In genomic region chr22:50326225-50326958, GRCh38 we compare ENCODE assay signal across 9 cellular contexts. TPM values are rescaled to one million over a fixed set of nuclear protein-coding genes. Genes with fewer than 3 reads are reported as not detected.
A peak's percentile ranks its signal among the peaks of the same experiment; 100 is the strongest.
DNase-seq lines count a peak whose midpoint lies in the region; ATAC-seq, FAIRE-seq and TF ChIP-seq lines count a peak whose summit lies in the region.
"Had no signal": no experiment of that assay in that cellular context is flagged by ENCODE, and none has a peak within 500 bp of the region (broad histone marks: within the 10 kb centered on the region; RNA-seq: fewer than 3 reads in every experiment).

No MANE protein-coding gene starts in this region.

- no peaks in the 10 kb centered on the region for H3K9me2 ChIP-seq in PC-9 (ENCODE audit: insufficient read depth)

- BruUV-seq in PC-9 (replicated peaks; lab: Mats Ljungman, UMichigan) = no TSS peak

- POLR2A ChIA-PET in PC-9 (lab: Charles Lee; ENCODE audit: unreplicated experiment) = no interaction called here

- peak overlapping the region; percentile 76 for H2AFZ ChIP-seq in PC-9

- H3K36me3 ChIP-seq in PC-9 (ENCODE audit: low read depth) = no peaks in the 10 kb centered on the region

- H3K27ac Mint-ChIP-seq in activated naive CD4-positive, alpha-beta T cell treated with anti-CD3 and anti-CD28 coated beads, Interleukin-2, amount 50 U/mL, for 72 hours = peak overlapping the region in 1 of 2 donors; percentile 3

- H3K79me2 ChIP-seq in PC-9 (ENCODE audit: low read depth) = peaks cover 11% of the 10 kb centered on the region

- no peak overlapping the region for H3K27ac ChIP-seq in PC-9

- TF ChIP-seq CTCF in PC-9 (conservative IDR thresholded peaks at IDR 0.05) (no peak), fibroblast of villous mesenchyme (IDR thresholded peaks at IDR 0.05; ENCODE audit: insufficient read depth, low read depth, low read length) (no peak)

- H3K4me1 ChIP-seq in PC-9 (replicated peaks; ENCODE audit: insufficient read depth) = peaks cover 30% of the 10 kb centered on the region

- H3K4me3 ChIP-seq in PC-9 (peak overlapping the region; percentile 92), fibroblast of villous mesenchyme (ENCODE audit: low read depth, low read length) (peak overlapping the region; percentile 57)

- ATAC-seq in GM19467 (IDR thresholded peaks at IDR 0.05; ENCODE audit: unreplicated experiment) = peak; percentile 6
- peak; percentile 21 for ATAC-seq in sciatic nerve
- ATAC-seq in activated naive CD4-positive, alpha-beta T cell treated with anti-CD3 and anti-CD28 coated beads, Interleukin-2, amount 50 U/mL, for 72 hours = no peak

- no peaks in the 10 kb centered on the region for H3K27me3 ChIP-seq in PC-9 (ENCODE audit: insufficient read depth, low read depth)

- H3K9me3 Mint-ChIP-seq in activated naive CD4-positive, alpha-beta T cell treated with anti-CD3 and anti-CD28 coated beads, Interleukin-2, amount 50 U/mL, for 72 hours = no peaks in the 10 kb centered on the region

- intact Hi-C loops in PC-9 (cut with micrococcal nuclease; ENCODE audit: unreplicated experiment) (loop anchor here (1.0 to 2.0 kb wide), 3 partner anchors 33 to 82 kb away; partner anchors contain the start of gene TUBGCP6), sciatic nerve (cut with DNase I) (loop anchor here (2.0 to 5.0 kb wide), 2 partner anchors 58 to 74 kb away; partner anchors contain the start of gene HDAC10)

- no peak for FAIRE-seq in RCC 7860 (lab: Jason Lieb, UNC)
- FAIRE-seq: TTC549 had no signal

- peak overlapping the region; percentile 98 for H3K4me2 ChIP-seq in PC-9

- DNase-seq in PC-9 (no peak), fibroblast of villous mesenchyme (ENCODE audit: low read depth) (no peak), sciatic nerve (ENCODE audit: low spot score) (no peak), dermis blood vessel endothelial cell (no peak), EL (no peak), RCC 7860 (ENCODE audit: low spot score) (no peak)
- no peak for DNase-seq in activated naive CD4-positive, alpha-beta T cell treated with anti-CD3 and anti-CD28 coated beads, Interleukin-2, amount 50 U/mL, for 72 hours (ENCODE audit: low spot score in 2 of 2)

- no peaks in the 10 kb centered on the region for H3K36me3 Mint-ChIP-seq in activated naive CD4-positive, alpha-beta T cell treated with anti-CD3 and anti-CD28 coated beads, Interleukin-2, amount 50 U/mL, for 72 hours

- no peaks in the 10 kb centered on the region for H3K9me3 ChIP-seq in PC-9 (ENCODE audit: insufficient read depth, low read depth)

- CTCF ChIA-PET in PC-9 (lab: Charles Lee) = no interaction called here

- H4K20me1 ChIP-seq in PC-9 (ENCODE audit: insufficient read depth) = 0 out of 2 replicates have a peak, but pooled peaks cover 3% of the 10 kb centered on the region

- H3F3A ChIP-seq in PC-9 (ENCODE audit: insufficient read depth, low read depth) = peaks cover 31% of the 10 kb centered on the region; the same call in 1 of the 2 replicates

RNA-seq across cellular contexts. Expression of gene DENND6B, which starts 0.4 kb away (rescaled TPM):
- total RNA-seq in PC-9 (2021) (12.1 and 14.3 TPM in 2 replicates), fibroblast of villous mesenchyme (2.3 and 2.6 TPM in 2 replicates), sciatic nerve (14.0 TPM), dermis blood vessel endothelial cell (1.3 and 3.6 TPM in 2 replicates)
- total RNA-seq in activated naive CD4-positive, alpha-beta T cell treated with anti-CD3 and anti-CD28 coated beads, Interleukin-2, amount 50 U/mL, for 72 hours = 1 to 10 TPM; 4.1 to 4.3 TPM

RNA-seq across cellular contexts. Expression of gene PPP6R2, which starts 16.7 kb away (rescaled TPM):
- total RNA-seq in PC-9 (2021) (49.2 and 51.2 TPM in 2 replicates), fibroblast of villous mesenchyme (54.0 and 62.2 TPM in 2 replicates), sciatic nerve (42.1 TPM), dermis blood vessel endothelial cell (67.0 and 82.9 TPM in 2 replicates)
- 10 to 100 TPM; 42.6 to 48.3 TPM for total RNA-seq in activated naive CD4-positive, alpha-beta T cell treated with anti-CD3 and anti-CD28 coated beads, Interleukin-2, amount 50 U/mL, for 72 hours

RNA-seq across cellular contexts. Expression of gene PLXNB2, which starts 18.9 kb away (rescaled TPM):
- total RNA-seq in PC-9 (2021) (250 and 260 TPM in 2 replicates), fibroblast of villous mesenchyme (148 and 168 TPM in 2 replicates), sciatic nerve (160 TPM), dermis blood vessel endothelial cell (96.1 and 135 TPM in 2 replicates)
- 10 to 100 TPM; 10.3 to 13.1 TPM for total RNA-seq in activated naive CD4-positive, alpha-beta T cell treated with anti-CD3 and anti-CD28 coated beads, Interleukin-2, amount 50 U/mL, for 72 hours

RNA-seq across cellular contexts. Expression of gene MAPK11, which starts 56.2 kb away (rescaled TPM):
- total RNA-seq in PC-9 (2021) (5.5 and 10.0 TPM in 2 replicates), fibroblast of villous mesenchyme (6.5 and 6.8 TPM in 2 replicates), sciatic nerve (20.4 TPM), dermis blood vessel endothelial cell (21.4 and 41.7 TPM in 2 replicates)
- total RNA-seq in activated naive CD4-positive, alpha-beta T cell treated with anti-CD3 and anti-CD28 coated beads, Interleukin-2, amount 50 U/mL, for 72 hours = 10 to 100 TPM; 15.6 to 25.7 TPM

Comparison
In these comparisons a context has a peak if more than half of its experiments do, and no peak if none do; other contexts are left out.
1. ATAC-seq: peak in GM19467 (single experiment) and sciatic nerve (single experiment); none in activated naive CD4-positive, alpha-beta T cell treated with anti-CD3 and anti-CD28 coated beads, Interleukin-2, amount 50 U/mL, for 72 hours (0 of 2).